Comparison of ENCODE assay signal across 11 cellular contexts in genomic region chr5:157516016-157516415, GRCh38. TPM values are rescaled to one million over a fixed set of nuclear protein-coding genes. Genes with fewer than 3 reads are reported as not detected.
DNase-seq lines count a peak whose midpoint lies in the region; ATAC-seq, FAIRE-seq and TF ChIP-seq lines count a peak whose summit lies in the region.
"Had no signal": no experiment of that assay in that cellular context is flagged by ENCODE, and none has a peak within 500 bp of the region (broad histone marks: within the 10 kb centered on the region; RNA-seq: fewer than 3 reads in every experiment).

No MANE protein-coding gene starts in this region.

- H3K9ac ChIP-seq in kidney (ENCODE audit: low read length in 2 of 2): no peak overlapping the region
- H3K9ac ChIP-seq: KMS-11 had no signal

- H3K27ac ChIP-seq in adipose tissue (ENCODE audit: low read depth, low read length) (peak overlapping the region; percentile 77), left lung (peak overlapping the region; percentile 57 to 70), testis (peak overlapping the region; percentile 29 to 46), kidney (ENCODE audit: low read depth in 2 of 2, low read length in 2 of 2) (no peak overlapping the region)
- H3K27ac ChIP-seq: KMS-11 had no signal

- peak; percentile 47 for DNase-seq in activated T-cell treated with anti-CD3 and anti-CD28 coated beads for 48 hours (ENCODE audit: low read depth)
- no peak for DNase-seq in activated T-cell treated with anti-CD3 and anti-CD28 coated beads, Interleukin-2, amount 50 U/mL, for 1 hour
- DNase-seq in left lung: no peak
- DNase-seq in testis: no peak
- DNase-seq in NCI-H748 treated with DMSO at 0.1 percent for 48 hours (lab: John Stamatoyannopoulos, UW): no peak
- no peak for DNase-seq in kidney
- DNase-seq in left lobe of liver (ENCODE audit: low spot score): no peak
- DNase-seq: CD4-positive, CD25-positive, alpha-beta regulatory T cell; retina had no signal

- ATAC-seq in left lung (peak; percentile 38), left lobe of liver (no peak)

- H3K27me3 ChIP-seq in left lung: no peaks in the 10 kb centered on the region
- no peaks in the 10 kb centered on the region for H3K27me3 ChIP-seq in testis

- intact Hi-C loops in left lung (cut with DNase I): no loop called here
- intact Hi-C loops in testis (cut with DNase I; ENCODE audit: low total_unique reads): no loop called here
- intact Hi-C loops in kidney (cut with DNase I): no loop called here

- H3K4me1 ChIP-seq in left lung: peaks cover 11 to 19% of the 10 kb centered on the region in 2 donors
- peaks cover 27% of the 10 kb centered on the region for H3K4me1 ChIP-seq in testis
- peaks cover 0 to 2% of the 10 kb centered on the region in 2 donors for H3K4me1 ChIP-seq in kidney (ENCODE audit: control insufficient read depth in 1 of 2, insufficient read depth in 1 of 2, low read depth in 1 of 2, low read length in 2 of 2)

- H3K9me3 ChIP-seq in left lung: no peaks in the 10 kb centered on the region
- H3K9me3 ChIP-seq in testis: no peaks in the 10 kb centered on the region
- no peaks in the 10 kb centered on the region for H3K9me3 ChIP-seq in kidney (ENCODE audit: control insufficient read depth in 1 of 2, low read length in 2 of 2)

- no peak for TF ChIP-seq CTCF in left lung (IDR thresholded peaks at IDR 0.05)
- TF ChIP-seq CTCF in testis (IDR thresholded peaks at IDR 0.05): no peak
- TF ChIP-seq CTCF in kidney (IDR thresholded peaks at IDR 0.05; ENCODE audit: borderline replicate concordance, extremely low read depth, insufficient read depth): no peak

- 55 to 89% (median 71%) methylated on average over 3 of the region's 3 CpGs for WGBS in adipose tissue, 3 donors
- 59% methylated on average over 3 of the region's 3 CpGs for WGBS in testis, 2 donors

- TF ChIP-seq POLR2A in testis (IDR thresholded peaks at IDR 0.05): no peak

- peaks cover 0 to 26% of the 10 kb centered on the region in 2 donors for H3K36me3 ChIP-seq in left lung
- H3K36me3 ChIP-seq in testis (ENCODE audit: low read depth, missing control alignments): no peaks in the 10 kb centered on the region
- no peaks in the 10 kb centered on the region for H3K36me3 ChIP-seq in kidney (ENCODE audit: control insufficient read depth in 1 of 2, insufficient read depth in 2 of 2, low read length in 2 of 2)

- FAIRE-seq in kidney (lab: Jason Lieb, UNC): no peak

- H3K4me3 ChIP-seq in left lung (no peak overlapping the region), testis (no peak overlapping the region), kidney (ENCODE audit: low read length in 2 of 2) (no peak overlapping the region)

RNA-seq across cellular contexts. Expression of gene NIPAL4, which starts 56.0 kb away (rescaled TPM):
- polyA plus RNA-seq in adipose tissue: under 1 TPM; 0.02 to 0.30 (median 0.11) TPM
- total RNA-seq in left lung: under 1 TPM; 0.06 to 0.39 TPM
- under 1 TPM in 1 of 2 donors, not detected in 1; 0.08 TPM for total RNA-seq in testis
- polyA plus RNA-seq in testis (ENCODE audit: insufficient read depth, low read depth, low replicate concordance): 0.18 TPM
- total RNA-seq in kidney: not detected
- not detected for polyA plus RNA-seq in kidney (ENCODE audit: insufficient read depth, low read depth, low replicate concordance)
- not detected for total RNA-seq in left lobe of liver

RNA-seq across cellular contexts. Expression of gene ADAM19, which starts 59.6 kb away (rescaled TPM):
- polyA plus RNA-seq in adipose tissue: 1 to 10 TPM in 2 of 3 donors, under 1 TPM in 1; 0.60 to 4.9 (median 2.5) TPM
- 10 to 100 TPM; 17.1 to 20.8 TPM for total RNA-seq in left lung
- total RNA-seq in testis: 1 to 10 TPM; 4.5 to 4.9 TPM
- polyA plus RNA-seq in testis (ENCODE audit: insufficient read depth, low read depth, low replicate concordance): 3.1 TPM
- 9.2 TPM for total RNA-seq in kidney
- polyA plus RNA-seq in kidney (ENCODE audit: insufficient read depth, low read depth, low replicate concordance): 0.88 TPM
- 2.9 TPM for total RNA-seq in left lobe of liver

Comparison
In these comparisons a context has a peak if more than half of its experiments do, and no peak if none do; other contexts are left out.
1. H3K27ac ChIP-seq: peak in adipose tissue (single experiment), left lung (2 of 2) and testis (2 of 2); none in kidney (0 of 2).